In genomic region chr4:8502836-8503585, GRCh38 we compare ENCODE assay signal across 2 cellular contexts.
TF ChIP-seq lines count a peak whose summit lies in the region.

No MANE protein-coding gene starts in this region.

TF ChIP-seq in H1, 55 proteins besides CTCF, POLR2A, EP300 and RAD21:
- TF ChIP-seq JUND (IDR thresholded peaks at IDR 0.05; ENCODE audit: low read length) (no peak), MAX (IDR thresholded peaks at IDR 0.05) (no peak), ATF3 (IDR thresholded peaks at IDR 0.05; ENCODE audit: insufficient read depth, low read depth, low read length) (no peak), CBX5 (IDR thresholded peaks at IDR 0.05; ENCODE audit: low read depth, low read length) (no peak), KDM4A (IDR thresholded peaks at IDR 0.05; ENCODE audit: low read depth, low read length, severe bottlenecking) (no peak), SRF (IDR thresholded peaks at IDR 0.05; ENCODE audit: low read depth, low read length) (no peak), TAF1 (IDR thresholded peaks at IDR 0.05; ENCODE audit: low read depth, low read length) (no peak), SP1 (IDR thresholded peaks at IDR 0.05; ENCODE audit: low read depth, low read length) (no peak), TEAD4 (IDR thresholded peaks at IDR 0.05; ENCODE audit: low read depth, low read length) (no peak)

TF ChIP-seq in WTC11, 78 proteins besides CTCF, POLR2A, EP300 and RAD21:
- no peak for TF ChIP-seq ZNF423 (CRISPR knock-in tag; IDR thresholded peaks at IDR 0.05)
- TF ChIP-seq E2F5 (CRISPR knock-in tag; IDR thresholded peaks at IDR 0.05): no peak
